ENCODE assay signal across 16 cellular contexts in the genomic region with DNA sequence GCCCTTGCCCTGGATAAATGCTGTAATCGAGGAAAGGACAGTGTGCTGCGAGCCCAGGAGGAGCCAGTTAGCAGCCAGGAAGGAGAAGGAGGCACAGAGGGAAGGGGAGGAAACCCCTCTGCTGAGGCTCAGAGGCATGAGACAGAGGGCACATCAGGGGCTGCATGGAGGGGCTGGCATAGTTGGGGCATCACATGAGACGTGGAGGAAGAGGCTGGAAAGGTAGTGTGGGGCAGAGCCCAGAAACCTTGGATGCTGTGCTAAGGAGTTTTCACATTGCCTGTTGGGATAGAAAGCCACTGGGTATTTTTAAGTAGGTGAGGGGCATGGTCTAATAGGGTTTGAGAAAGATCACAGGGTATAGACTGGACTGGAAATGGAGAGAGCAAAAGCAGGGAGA. TPM values are rescaled to one million over a fixed set of nuclear protein-coding genes. Genes with fewer than 3 reads are reported as not detected.
DNase-seq lines count a peak whose midpoint lies in the region; ATAC-seq and TF ChIP-seq lines count a peak whose summit lies in the region.
"Had no signal": no experiment of that assay in that cellular context is flagged by ENCODE, and none has a peak within 500 bp of the region (broad histone marks: within the 10 kb centered on the region; RNA-seq: fewer than 3 reads in every experiment).

No MANE protein-coding gene starts in this region.

- H3K36me3 ChIP-seq in breast epithelium (no peaks in the 10 kb centered on the region), prostate gland (no peaks in the 10 kb centered on the region), upper lobe of left lung (no peaks in the 10 kb centered on the region)
- H3K36me3 ChIP-seq: colonic mucosa, ovary had no signal

- intact Hi-C loops in breast epithelium (cut with DNase I; ENCODE audit: low total_unique reads): no loop called here
- intact Hi-C loops in MCF 10A (cut with micrococcal nuclease): no loop called here
- intact Hi-C loops in prostate gland (cut with DNase I): no loop called here

- TF ChIP-seq CTCF in breast epithelium (IDR thresholded peaks at IDR 0.05) (no peak), MCF 10A (IDR thresholded peaks at IDR 0.05; ENCODE audit: unreplicated experiment) (no peak), prostate gland (IDR thresholded peaks at IDR 0.05) (no peak), upper lobe of left lung (IDR thresholded peaks at IDR 0.05) (no peak)

- H3K4me3 Mint-ChIP-seq in MCF 10A (ENCODE audit: unreplicated experiment): no peak overlapping the region
- H3K4me3 Mint-ChIP-seq: activated naive CD8-positive, alpha-beta T cell treated with anti-CD3 and anti-CD28 coated beads for 36 hours had no signal

- peak overlapping the region; percentile 43 to 65 for H3K27ac ChIP-seq in breast epithelium
- H3K27ac ChIP-seq in prostate gland: peak overlapping the region; percentile 18 to 43
- peak overlapping the region in 3 of 4 donors; percentile 15 to 42 (median 33) for H3K27ac ChIP-seq in upper lobe of left lung
- H3K27ac ChIP-seq: colonic mucosa had no signal

- H3K9me3 Mint-ChIP-seq in MCF 10A (ENCODE audit: unreplicated experiment): no peaks in the 10 kb centered on the region
- H3K9me3 Mint-ChIP-seq: activated naive CD8-positive, alpha-beta T cell treated with anti-CD3 and anti-CD28 coated beads for 36 hours had no signal

- TF ChIP-seq EP300 in upper lobe of left lung (IDR thresholded peaks at IDR 0.05): no peak

- H3K4me1 Mint-ChIP-seq in MCF 10A (ENCODE audit: insufficient read depth, unreplicated experiment): peaks cover 15% of the 10 kb centered on the region

- POLR2A ChIA-PET in MCF 10A (lab: Yijun Ruan, JAX): no interaction called here

- CTCF ChIA-PET in MCF 10A (lab: Yijun Ruan, JAX): no interaction called here

- DNase-seq in breast epithelium (ENCODE audit: low spot score in 2 of 2): no peak
- no peak for DNase-seq in MCF 10A (ENCODE audit: unreplicated experiment)
- DNase-seq in ecto neural progenitor cell (ENCODE audit: low spot score): peak; percentile 34
- DNase-seq in prostate gland (ENCODE audit: low spot score): no peak
- DNase-seq in upper lobe of left lung: no peak
- no peak for DNase-seq in inferior parietal cortex (ENCODE audit: extremely low spot score)
- no peak for DNase-seq in midbrain (lab: John Stamatoyannopoulos, UW)
- DNase-seq: activated CD4-positive, CD25-positive, alpha-beta regulatory T cell; activated CD8-positive, alpha-beta memory T cell treated with anti-CD3 and anti-CD28 coated beads, Interleukin-2, amount 50 U/mL, for 4 hours; activated naive CD8-positive, alpha-beta T cell treated with anti-CD3 and anti-CD28 coated beads for 36 hours; KG1; NCI-H1694; NCI-H510A treated with DMSO at 0.1 percent for 48 hours had no signal

- H3K4me3 ChIP-seq in breast epithelium: no peak overlapping the region
- H3K4me3 ChIP-seq in prostate gland: no peak overlapping the region
- no peak overlapping the region for H3K4me3 ChIP-seq in upper lobe of left lung
- H3K4me3 ChIP-seq: colonic mucosa, ovary had no signal

- 80% methylated on average over 3 of the region's 3 CpGs for WGBS in prostate gland
- WGBS in upper lobe of left lung, 2 donors: 80 to 81% methylated on average over 3 of the region's 3 CpGs

- no peak for ATAC-seq in upper lobe of left lung (ENCODE audit: low FRiP score in 2 of 2)
- ATAC-seq in GM21381 (IDR thresholded peaks at IDR 0.05; ENCODE audit: unreplicated experiment): no peak

- H3K36me3 Mint-ChIP-seq in MCF 10A (ENCODE audit: insufficient read depth, unreplicated experiment): no peaks in the 10 kb centered on the region
- H3K36me3 Mint-ChIP-seq: activated naive CD8-positive, alpha-beta T cell treated with anti-CD3 and anti-CD28 coated beads for 36 hours had no signal

- no TSS peak for BruUV-seq in MCF 10A (replicated peaks; lab: Mats Ljungman, UMichigan)

- H3K27ac Mint-ChIP-seq in MCF 10A (ENCODE audit: low read depth, unreplicated experiment): no peak overlapping the region
- H3K27ac Mint-ChIP-seq: activated naive CD8-positive, alpha-beta T cell treated with anti-CD3 and anti-CD28 coated beads for 36 hours had no signal

- H3K27me3 Mint-ChIP-seq in MCF 10A (ENCODE audit: insufficient read depth, unreplicated experiment): no peaks in the 10 kb centered on the region
- H3K27me3 Mint-ChIP-seq: activated naive CD8-positive, alpha-beta T cell treated with anti-CD3 and anti-CD28 coated beads for 36 hours had no signal

- H3K4me1 ChIP-seq in breast epithelium (no peaks in the 10 kb centered on the region), prostate gland (replicated peaks) (no peaks in the 10 kb centered on the region), upper lobe of left lung (peaks cover 7 to 18% (median 11%) of the 10 kb centered on the region in 4 donors)
- H3K4me1 ChIP-seq: colonic mucosa had no signal

- TF ChIP-seq POLR2A in breast epithelium (IDR thresholded peaks at IDR 0.05) (no peak), prostate gland (IDR thresholded peaks at IDR 0.05) (no peak), upper lobe of left lung (IDR thresholded peaks at IDR 0.05) (no peak)

- no peaks in the 10 kb centered on the region for H3K9me3 ChIP-seq in breast epithelium
- H3K9me3 ChIP-seq in prostate gland: no peaks in the 10 kb centered on the region
- H3K9me3 ChIP-seq in upper lobe of left lung: no peaks in the 10 kb centered on the region
- H3K9me3 ChIP-seq: colonic mucosa, ovary had no signal

- no peaks in the 10 kb centered on the region for H3K27me3 ChIP-seq in breast epithelium
- H3K27me3 ChIP-seq in prostate gland (replicated peaks; ENCODE audit: insufficient read depth): no peaks in the 10 kb centered on the region
- H3K27me3 ChIP-seq in upper lobe of left lung: no peaks in the 10 kb centered on the region
- H3K27me3 ChIP-seq: colonic mucosa, ovary had no signal

RNA-seq across cellular contexts. Expression of gene ANGPTL2, which starts 32.9 kb away (rescaled TPM):
- total RNA-seq in breast epithelium (10 to 100 TPM; 30.9 to 61.8 (median 51.8) TPM), MCF 10A (2022) (not detected in 2 replicates), prostate gland (10 to 100 TPM; 17.3 to 43.2 TPM), upper lobe of left lung (10 to 100 TPM in 2 of 6 donors, 1 to 10 TPM in 4; 3.9 to 26.0 (median 7.9) TPM)
- total RNA-seq: activated naive CD8-positive, alpha-beta T cell treated with anti-CD3 and anti-CD28 coated beads for 36 hours had no signal
